18 cellular contexts compared by ENCODE assay signal in the genomic region with DNA sequence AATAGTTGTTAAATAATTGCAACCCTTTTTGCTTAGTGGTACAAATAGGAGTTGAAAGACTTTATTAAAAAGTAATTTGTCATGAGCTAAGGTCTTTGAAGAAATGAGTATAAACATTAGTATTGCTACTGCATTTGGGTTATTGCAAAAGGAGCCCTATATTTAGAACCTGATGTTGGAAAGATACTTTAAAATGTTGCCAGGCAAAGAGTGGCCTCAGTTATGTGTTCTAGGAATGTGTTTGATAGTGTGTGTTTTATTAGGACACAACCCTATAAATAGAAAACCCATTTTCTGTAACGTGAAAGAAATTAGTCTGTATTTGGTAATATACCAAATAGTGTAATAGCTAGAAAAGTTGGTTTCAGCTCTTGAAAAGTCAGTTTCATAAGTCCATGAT.
"Had no signal": no experiment of that assay in that cellular context is flagged by ENCODE, and none has a peak within 500 bp of the region (broad histone marks: within the 10 kb centered on the region; RNA-seq: fewer than 3 reads in every experiment).

No MANE protein-coding gene starts in this region.

- H3K27me3 ChIP-seq: colonic mucosa, foreskin keratinocyte, pancreas, tibial nerve, uterus had no signal

- H3K36me3 ChIP-seq: pancreas, uterus had no signal

- ATAC-seq: foreskin keratinocyte; left colon; naive thymus-derived CD8-positive, alpha-beta T cell; pancreas had no signal

- FAIRE-seq: bronchial epithelial cell, endometrium, pancreas had no signal

- H3K9me3 ChIP-seq: colonic mucosa, pancreas, tibial nerve, uterus had no signal

- DNase-seq: activated CD4-positive, alpha-beta T cell treated with anti-CD3 and anti-CD28 coated beads, Interleukin-2, amount 10 ng/mL, durations not matched to agents 7 days and 5 days; activated CD8-positive, alpha-beta memory T cell treated with anti-CD3 and anti-CD28 coated beads, Interleukin-2, amount 50 U/mL, for 48 hours; activated naive CD4-positive, alpha-beta T cell; aorta; colonic mucosa; foreskin keratinocyte; left colon; mammary epithelial cell; naive thymus-derived CD8-positive, alpha-beta T cell; pancreas; stimulated activated CD4-positive, alpha-beta T cell treated with anti-CD3 and anti-CD28 coated beads, Interleukin-4, amount 100 ng/mL, for 24 hours; stimulated activated naive CD4-positive, alpha-beta T cell; SW 1271; uterus had no signal

- H3K4me3 ChIP-seq: colonic mucosa, pancreas, skin epidermis, tibial nerve, uterus had no signal

- H3K27ac ChIP-seq: colonic mucosa, foreskin keratinocyte, pancreas, skin epidermis, tibial nerve, uterus had no signal

- H3K4me1 ChIP-seq: colonic mucosa, foreskin keratinocyte, tibial nerve, uterus had no signal
